10 cellular contexts compared by ENCODE assay signal in the genomic region with DNA sequence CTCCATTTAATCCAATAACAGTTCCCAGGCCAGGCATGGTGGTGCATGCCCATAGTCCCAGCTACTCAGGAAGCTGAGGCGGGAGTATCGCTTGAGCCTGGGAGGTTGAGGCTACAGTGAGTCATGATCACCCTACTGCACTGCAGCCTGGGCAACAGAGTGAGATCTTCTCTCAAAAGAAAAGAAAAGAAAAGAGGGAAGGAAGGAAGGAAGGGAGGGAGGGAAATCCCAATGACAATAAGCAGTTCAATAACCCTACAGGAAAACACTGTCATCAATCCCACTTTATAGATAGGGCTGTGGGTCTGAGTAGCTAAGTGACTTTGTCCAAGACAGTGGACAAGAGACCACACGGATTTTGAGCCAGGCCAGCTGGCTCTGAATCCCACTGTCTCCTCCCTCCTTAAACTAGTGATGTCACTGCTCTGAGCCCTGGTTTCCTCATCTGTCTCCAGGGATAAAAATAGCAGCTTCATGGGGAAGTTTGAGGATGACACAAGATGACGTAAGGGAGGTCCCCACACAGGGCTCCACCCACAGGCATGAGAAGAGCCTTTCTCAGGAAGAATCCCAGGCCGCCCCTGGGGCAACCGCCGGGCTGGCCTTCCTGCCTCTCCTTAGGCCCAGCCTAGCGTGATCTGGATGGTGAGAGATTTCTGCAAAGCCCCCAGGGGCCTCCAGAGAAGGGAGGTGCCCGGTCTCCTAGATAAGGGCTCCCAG. TPM values are rescaled to one million over a fixed set of nuclear protein-coding genes. Genes with fewer than 3 reads are reported as not detected.
DNase-seq lines count a peak whose midpoint lies in the region; ATAC-seq and TF ChIP-seq lines count a peak whose summit lies in the region.
"Had no signal": no experiment of that assay in that cellular context is flagged by ENCODE, and none has a peak within 500 bp of the region (broad histone marks: within the 10 kb centered on the region; RNA-seq: fewer than 3 reads in every experiment).

No MANE protein-coding gene starts in this region.

- H3K9me3 ChIP-seq in right atrium auricular region: no peaks in the 10 kb centered on the region
- no peaks in the 10 kb centered on the region for H3K9me3 ChIP-seq in gastroesophageal sphincter
- H3K9me3 ChIP-seq in upper lobe of right lung: no peaks in the 10 kb centered on the region

- H3K36me3 ChIP-seq in right atrium auricular region (no peaks in the 10 kb centered on the region), gastroesophageal sphincter (no peaks in the 10 kb centered on the region), upper lobe of right lung (no peaks in the 10 kb centered on the region)

- H3K4me1 ChIP-seq in right atrium auricular region (peaks cover 0 to 15% of the 10 kb centered on the region in 2 donors), gastroesophageal sphincter (peaks cover 0 to 11% (median 3%) of the 10 kb centered on the region in 3 donors), upper lobe of right lung (peaks cover 40% of the 10 kb centered on the region)

- 72 to 77% methylated on average over 4 to 8 of the region's 9 CpGs for WGBS in gastroesophageal sphincter (ENCODE audit: low coverage in 1 of 2), 2 donors

- H3K4me3 ChIP-seq in right atrium auricular region: no peak overlapping the region
- no peak overlapping the region for H3K4me3 ChIP-seq in gastroesophageal sphincter
- no peak overlapping the region for H3K4me3 ChIP-seq in upper lobe of right lung
- H3K4me3 ChIP-seq: skin epidermis had no signal

- H3K27ac ChIP-seq in right atrium auricular region (no peak overlapping the region), gastroesophageal sphincter (peak overlapping the region in 1 of 4 donors; percentile 50), upper lobe of right lung (peak overlapping the region; percentile 76)

- DNase-seq in Right ventricle myocardium inferior (ENCODE audit: missing footprints) (peak; percentile 74), right atrium auricular region (ENCODE audit: low spot score) (no peak), SW480 (ENCODE audit: low spot score) (peak; percentile 89), upper lobe of right lung (no peak), kidney glomerular epithelial cell (lab: John Stamatoyannopoulos, UW) (no peak), GM19240 (ENCODE audit: insufficient read length, low spot score) (no peak)
- no peak for DNase-seq in activated T-cell treated with anti-CD3 and anti-CD28 coated beads, Interleukin-2, amount 50 U/mL, for 48 hours
- DNase-seq: KG1 had no signal

- TF ChIP-seq POLR2A in gastroesophageal sphincter (IDR thresholded peaks at IDR 0.05): no peak

- no peak for TF ChIP-seq EP300 in gastroesophageal sphincter (IDR thresholded peaks at IDR 0.05)

- ATAC-seq in Right ventricle myocardium inferior (peak; percentile 58), gastroesophageal sphincter (peak; percentile 34), upper lobe of right lung (peak; percentile 58)

- intact Hi-C loops in Right ventricle myocardium inferior (cut with DNase I): no loop called here
- intact Hi-C loops in upper lobe of right lung (cut with DNase I): no loop called here

- TF ChIP-seq CTCF in right atrium auricular region (IDR thresholded peaks at IDR 0.05) (no peak), gastroesophageal sphincter (IDR thresholded peaks at IDR 0.05) (no peak), upper lobe of right lung (IDR thresholded peaks at IDR 0.05) (no peak)

- no peaks in the 10 kb centered on the region for H3K27me3 ChIP-seq in right atrium auricular region
- peaks cover 9% of the 10 kb centered on the region for H3K27me3 ChIP-seq in gastroesophageal sphincter
- no peaks in the 10 kb centered on the region for H3K27me3 ChIP-seq in upper lobe of right lung

RNA-seq across cellular contexts. Expression of a gene that starts 7.2 kb away (rescaled TPM):
- 0.65 TPM for total RNA-seq in Right ventricle myocardium inferior
- 1 to 10 TPM in 1 of 2 donors, under 1 TPM in 1; 0.33 to 4.2 TPM for total RNA-seq in right atrium auricular region
- total RNA-seq in gastroesophageal sphincter: 1 to 10 TPM in 3 of 4 donors, under 1 TPM in 1; 0.31 to 5.6 (median 3.9) TPM
- 16.8 TPM for total RNA-seq in upper lobe of right lung

RNA-seq across cellular contexts. Expression of a gene that starts 26.4 kb away (rescaled TPM):
- total RNA-seq in Right ventricle myocardium inferior: 19.8 TPM
- 10 to 100 TPM; 30.6 to 30.7 TPM for total RNA-seq in right atrium auricular region
- 10 to 100 TPM; 25.3 to 51.6 (median 30.2) TPM for total RNA-seq in gastroesophageal sphincter
- 19.9 TPM for total RNA-seq in upper lobe of right lung

RNA-seq across cellular contexts. Expression of a gene that starts 34.8 kb away (rescaled TPM):
- total RNA-seq in Right ventricle myocardium inferior (43.7 TPM), right atrium auricular region (10 to 100 TPM; 43.6 to 48.8 TPM), gastroesophageal sphincter (100 to 1,000 TPM in 1 of 4 donors, 10 to 100 TPM in 3; 50.9 to 111 (median 82.1) TPM), upper lobe of right lung (101 TPM)

RNA-seq across cellular contexts. Expression of a gene that starts 48.0 kb away (rescaled TPM):
- total RNA-seq in Right ventricle myocardium inferior: 16.5 TPM
- total RNA-seq in right atrium auricular region: 1 to 10 TPM; 5.3 TPM
- 1 to 10 TPM; 3.4 to 7.3 (median 5.9) TPM for total RNA-seq in gastroesophageal sphincter
- 8.4 TPM for total RNA-seq in upper lobe of right lung

Comparison
In these comparisons a context has a peak if more than half of its experiments do, and no peak if none do; other contexts are left out.
1. DNase-seq: peak in Right ventricle myocardium inferior (single experiment) and SW480 (single experiment); none in right atrium auricular region (single experiment), upper lobe of right lung (single experiment), kidney glomerular epithelial cell (single experiment), activated T-cell treated with anti-CD3 and anti-CD28 coated beads, Interleukin-2, amount 50 U/mL, for 48 hours (0 of 2) and GM19240 (single experiment).
2. Peak in every context shown above with its lines, with median percentiles within 50 percentile points of each other: ATAC-seq.